9 cellular contexts compared by ENCODE assay signal in the genomic region with DNA sequence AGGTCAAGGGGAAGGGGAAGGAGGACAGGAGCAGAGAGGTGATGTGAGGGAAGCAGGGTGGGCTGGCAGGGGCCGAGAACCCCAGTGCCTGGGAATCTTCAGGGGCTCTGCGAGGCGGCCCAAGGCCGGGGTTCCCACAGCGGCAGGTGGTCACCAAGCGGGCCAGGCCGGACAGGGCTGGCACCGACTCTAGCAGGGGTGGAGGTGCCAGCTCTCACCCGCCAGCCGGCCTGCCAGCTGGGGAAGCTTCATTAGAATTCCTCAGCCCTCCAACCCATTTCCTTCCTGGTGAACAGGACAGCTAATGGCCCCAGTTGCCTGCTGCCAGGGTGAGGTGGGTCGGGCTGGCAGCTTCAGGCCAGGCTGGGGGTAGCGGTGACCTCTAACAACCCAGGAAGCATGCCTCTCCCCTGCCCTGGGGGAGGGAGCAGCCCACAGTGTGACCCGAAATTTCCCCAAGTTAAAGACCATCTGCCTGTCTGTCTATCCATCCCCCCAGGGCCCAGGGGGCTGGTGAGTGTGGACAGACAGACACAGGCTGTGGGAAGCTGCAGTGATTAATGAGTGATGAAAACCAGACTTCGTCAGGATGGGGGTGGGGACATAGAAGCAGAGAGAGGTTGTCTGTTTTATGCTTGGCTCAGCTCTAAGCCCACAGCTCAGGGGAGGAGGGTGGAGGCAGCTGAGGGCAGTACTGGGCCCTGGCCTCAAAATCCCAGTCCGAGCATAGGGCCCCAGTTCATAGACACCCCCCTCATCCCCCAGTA.
DNase-seq lines count a peak whose midpoint lies in the region; ATAC-seq, FAIRE-seq and TF ChIP-seq lines count a peak whose summit lies in the region.
"Had no signal": no experiment of that assay in that cellular context is flagged by ENCODE, and none has a peak within 500 bp of the region (broad histone marks: within the 10 kb centered on the region; RNA-seq: fewer than 3 reads in every experiment).

No MANE protein-coding gene starts in this region.

- intact Hi-C loops in pancreas (cut with DNase I) = no loop called here

- peak overlapping the region; percentile 36 for H3K4me2 ChIP-seq in BLaER1

- no peak overlapping the region for H3K4me3 ChIP-seq in BLaER1
- H3K4me3 ChIP-seq in WERI-Rb-1 (ENCODE audit: low read depth, low read length) = no peak overlapping the region
- H3K4me3 ChIP-seq in pancreas = no peak overlapping the region

- 71 to 88% methylated on average over 15 of the region's 15 CpGs for WGBS in pancreas, 2 donors

- ATAC-seq in pancreas (peak in 3 of 4 donors; percentile 25 to 49 (median 30)), GM18868 (IDR thresholded peaks at IDR 0.05; ENCODE audit: unreplicated experiment) (no peak)

- TF ChIP-seq CTCF in WERI-Rb-1 (IDR thresholded peaks at IDR 0.05; ENCODE audit: low read depth, low read length) (no peak), pancreas (IDR thresholded peaks at IDR 0.05) (no peak), D721Med (IDR thresholded peaks at IDR 0.05; ENCODE audit: insufficient read depth, missing control alignments) (no peak)

- no peak overlapping the region for H3K9ac ChIP-seq in BLaER1

- in situ Hi-C loops in ACHN (cut with HindIII; ENCODE audit: low pct_ligation_motif_present, low pct_unique_long_range_greater_than_20kb, low sequenced_read_pairs) = no loop called here

- H3K27me3 ChIP-seq in BLaER1 = no peaks in the 10 kb centered on the region
- H3K27me3 ChIP-seq in WERI-Rb-1 (ENCODE audit: insufficient read depth, low read depth, severe bottlenecking) = no peaks in the 10 kb centered on the region
- no peaks in the 10 kb centered on the region for H3K27me3 ChIP-seq in pancreas

- H3K9me3 ChIP-seq in BLaER1 (no peaks in the 10 kb centered on the region), WERI-Rb-1 (ENCODE audit: severe bottlenecking) (no peaks in the 10 kb centered on the region), pancreas (no peaks in the 10 kb centered on the region)

- FAIRE-seq in pancreas (lab: Jason Lieb, UNC) (no peak), D721Med (lab: Jason Lieb, UNC) (no peak)

- DNase-seq in WERI-Rb-1 (peak; percentile 75), glomerular visceral epithelial cell (ENCODE audit: extremely low spot score) (peak; percentile 76), pancreas (no peak), D721Med (ENCODE audit: insufficient read length, low spot score) (no peak), ACHN (no peak)
- no peak for DNase-seq in activated T-cell treated with anti-CD3 and anti-CD28 coated beads, Interleukin-2, amount 50 U/mL, for 1 hour
- DNase-seq: activated CD4-positive, alpha-beta T cell treated with anti-CD3 and anti-CD28 coated beads for 4 hours had no signal

- H4K20me1 ChIP-seq in BLaER1 = no peaks in the 10 kb centered on the region

- H3K36me3 ChIP-seq in BLaER1 (no peaks in the 10 kb centered on the region), WERI-Rb-1 (no peaks in the 10 kb centered on the region), pancreas (no peaks in the 10 kb centered on the region)

- H3K27ac ChIP-seq in BLaER1 = peak overlapping the region; percentile 13; the same call in 1 of the 2 replicates
- peak overlapping the region; percentile 57 for H3K27ac ChIP-seq in WERI-Rb-1
- peak overlapping the region in 2 of 4 donors; percentile 22 to 30 for H3K27ac ChIP-seq in pancreas

- H3K4me1 ChIP-seq in BLaER1 (peaks cover 42% of the 10 kb centered on the region), pancreas (peaks cover 0 to 7% (median 0%) of the 10 kb centered on the region in 3 donors)

Comparison
In these comparisons a context has a peak if more than half of its experiments do, and no peak if none do; other contexts are left out.
1. DNase-seq: peak in WERI-Rb-1 (single experiment) and glomerular visceral epithelial cell (single experiment); none in pancreas (0 of 6), D721Med (single experiment), activated T-cell treated with anti-CD3 and anti-CD28 coated beads, Interleukin-2, amount 50 U/mL, for 1 hour (single experiment) and ACHN (single experiment).